17 cellular contexts compared by ENCODE assay signal in genomic region chr22:41776381-41776780, GRCh38. TPM values are rescaled to one million over a fixed set of nuclear protein-coding genes. Genes with fewer than 3 reads are reported as not detected.
DNase-seq lines count a peak whose midpoint lies in the region; ATAC-seq and TF ChIP-seq lines count a peak whose summit lies in the region.
"Had no signal": no experiment of that assay in that cellular context is flagged by ENCODE, and none has a peak within 500 bp of the region (broad histone marks: within the 10 kb centered on the region; RNA-seq: fewer than 3 reads in every experiment).

No MANE protein-coding gene starts in this region.

- H3K27ac Mint-ChIP-seq in T-cell, result peak overlapping the region; percentile 31
- H3K27ac Mint-ChIP-seq: HFFc6 had no signal

- no peaks in the 10 kb centered on the region for H3K9me3 Mint-ChIP-seq in T-cell
- H3K9me3 Mint-ChIP-seq: CD8-positive, alpha-beta memory T cell; HFFc6 had no signal

- no peaks in the 10 kb centered on the region for H3K27me3 Mint-ChIP-seq in T-cell
- H3K27me3 Mint-ChIP-seq: CD8-positive, alpha-beta memory T cell had no signal

- 86 to 93% (median 90%) methylated on average over 3 of the region's 3 CpGs for WGBS in spleen, 5 donors
- 85 to 92% (median 88%) methylated on average over 3 of the region's 3 CpGs for WGBS in adrenal gland, 4 donors

- H3K4me3 Mint-ChIP-seq in T-cell, result no peak overlapping the region
- H3K4me3 Mint-ChIP-seq: CD8-positive, alpha-beta memory T cell; HFFc6 had no signal

- TF ChIP-seq CTCF in HEK293 (tag by site-specific recombination; IDR thresholded peaks at IDR 0.05) (no peak), spleen (IDR thresholded peaks at IDR 0.05 in 8 of 11, conservative IDR thresholded peaks at IDR 0.05 in 3 of 11) (no peak), adrenal gland (IDR thresholded peaks at IDR 0.05) (no peak)

- CTCF ChIA-PET in HEK293 (lab: Yijun Ruan, JAX) (interaction anchor here (0.8 to 2.7 kb wide), 3 partner anchors 11 to 30 kb away, joined by 3 to 12 read pairs (median 7); no protein-coding TSS in a partner anchor), T-cell (lab: Charles Lee) (interaction anchor here (0.6 to 0.8 kb wide), 3 partner anchors 20 to 199 kb away, joined by 3 to 5 read pairs (median 3); no protein-coding TSS in a partner anchor)

- no peak for DNase-seq in T-cell
- DNase-seq in spleen, result peak; percentile 38
- no peak for DNase-seq in C1 segment of cervical spinal cord (lab: John Stamatoyannopoulos, UW)
- no peak for DNase-seq in adrenal gland
- no peak for DNase-seq in GF-D8 (lab: John Stamatoyannopoulos, UW)
- DNase-seq: Caco-2; CD8-positive, alpha-beta memory T cell; DND-41; GDM1; GOT3; HFFc6; IMR-90; KBM-7 had no signal

- H3K4me3 ChIP-seq in HEK293 (ENCODE audit: low read depth, low read length) (no peak overlapping the region), iPS-15b (ENCODE audit: low read depth, low read length) (no peak overlapping the region), spleen (no peak overlapping the region), adrenal gland (no peak overlapping the region)
- H3K4me3 ChIP-seq: A549, HAP-1 had no signal

- H3K27ac ChIP-seq in HEK293 (ENCODE audit: extremely low read depth, low read depth, low read length), result no peak overlapping the region
- no peak overlapping the region for H3K27ac ChIP-seq in spleen
- no peak overlapping the region for H3K27ac ChIP-seq in adrenal gland
- H3K27ac ChIP-seq: A549 had no signal

- no peaks in the 10 kb centered on the region for H3K4me1 ChIP-seq in HEK293 (ENCODE audit: control insufficient read depth, insufficient read depth, low read length)
- H3K4me1 ChIP-seq in iPS-15b (ENCODE audit: control insufficient read depth, insufficient read depth, low read length), result no peaks in the 10 kb centered on the region
- H3K4me1 ChIP-seq in spleen, result peaks cover 7 to 14% (median 12%) of the 10 kb centered on the region in 6 donors
- no peaks in the 10 kb centered on the region for H3K4me1 ChIP-seq in adrenal gland (replicated peaks in 1 of 2)
- H3K4me1 ChIP-seq: HAP-1 had no signal

- intact Hi-C loops in spleen (cut with DNase I; ENCODE audit: low total_unique reads) (no loop called here), adrenal gland (cut with DNase I) (no loop called here)

- no peak for ATAC-seq in T-cell (replicated peaks in 1 of 4)
- ATAC-seq: A549 had no signal

- TF ChIP-seq POLR2A in spleen (IDR thresholded peaks at IDR 0.05) (no peak), adrenal gland (IDR thresholded peaks at IDR 0.05) (no peak)

- H3K36me3 ChIP-seq in HEK293 (ENCODE audit: control insufficient read depth in 2 of 2, insufficient read depth in 1 of 2, low read length in 2 of 2), result no peaks in the 10 kb centered on the region
- no peaks in the 10 kb centered on the region for H3K36me3 ChIP-seq in iPS-15b (ENCODE audit: control insufficient read depth, insufficient read depth, low read length)
- H3K36me3 ChIP-seq in spleen, result no peaks in the 10 kb centered on the region
- no peaks in the 10 kb centered on the region for H3K36me3 ChIP-seq in adrenal gland (replicated peaks in 1 of 2)
- H3K36me3 ChIP-seq: HAP-1 had no signal

- H3K9me3 ChIP-seq in HEK293 (ENCODE audit: control insufficient read depth, insufficient read depth, low read depth, low read length), result no peaks in the 10 kb centered on the region
- H3K9me3 ChIP-seq in iPS-15b (ENCODE audit: control insufficient read depth, insufficient read depth, low read length), result no peaks in the 10 kb centered on the region
- H3K9me3 ChIP-seq in spleen, result no peaks in the 10 kb centered on the region
- no peaks in the 10 kb centered on the region for H3K9me3 ChIP-seq in adrenal gland (replicated peaks in 1 of 3)
- H3K9me3 ChIP-seq: A549, Caco-2, HAP-1 had no signal

- H3K36me3 Mint-ChIP-seq in T-cell, result peaks cover 3% of the 10 kb centered on the region

- H3K9ac ChIP-seq in iPS-15b (ENCODE audit: low read depth, low read length), result peak overlapping the region; percentile 28

- POLR2A ChIA-PET in HEK293 (lab: Yijun Ruan, JAX), result interaction anchor here (0.9 to 1.6 kb wide), 4 partner anchors 11 to 24 kb away, joined by 3 to 7 read pairs (median 4); partner anchors contain the start of gene CCDC134
- POLR2A ChIA-PET in T-cell (lab: Charles Lee), result interaction anchor here in 1 of 2 donors (0.5 kb wide), 1 partner anchor 27 kb away, joined by 5 read pairs; no protein-coding TSS in a partner anchor

- peaks cover 22 to 30% (median 29%) of the 10 kb centered on the region in 3 donors for H3K4me1 Mint-ChIP-seq in T-cell

- H3K27me3 ChIP-seq in iPS-15b (ENCODE audit: control insufficient read depth, insufficient read depth, low read length), result no peaks in the 10 kb centered on the region
- H3K27me3 ChIP-seq in spleen (replicated peaks in 1 of 7), result no peaks in the 10 kb centered on the region
- no peaks in the 10 kb centered on the region for H3K27me3 ChIP-seq in adrenal gland

TF ChIP-seq in HEK293, 187 proteins besides CTCF, POLR2A, EP300 and RAD21:
- TF ChIP-seq ZNF394 (tag by site-specific recombination; IDR thresholded peaks at IDR 0.05; ENCODE audit: borderline replicate concordance) (no peak), SCRT2 (tag by site-specific recombination; IDR thresholded peaks at IDR 0.05) (no peak), ZFHX2 (tag by site-specific recombination; conservative IDR thresholded peaks at IDR 0.05) (peak; percentile 82; the same call in 1 of the 2 replicates), PRDM4 (tag by site-specific recombination; IDR thresholded peaks at IDR 0.05) (no peak), EGR2 (tag by site-specific recombination; IDR thresholded peaks at IDR 0.05; ENCODE audit: low read depth) (peak; percentile 79; the same call in 1 of the 2 replicates)

RNA-seq across cellular contexts. Expression of gene CCDC134, which starts 24.1 kb away (rescaled TPM):
- total RNA-seq in T-cell (10 to 100 TPM; 14.4 to 21.7 (median 16.7) TPM), spleen (10 to 100 TPM in 3 of 7 donors, 1 to 10 TPM in 4; 8.9 to 11.8 (median 10.0) TPM), adrenal gland (10 to 100 TPM; 24.9 to 64.4 (median 35.1) TPM)
- polyA plus RNA-seq in spleen (1 to 10 TPM in 2 of 3 donors, under 1 TPM in 1; 0.54 to 2.4 (median 1.2) TPM), adrenal gland (10 to 100 TPM in 1 of 3 donors, 1 to 10 TPM in 2; 4.9 to 28.0 (median 6.8) TPM)

RNA-seq across cellular contexts. Expression of gene SREBF2, which starts 56.5 kb away (rescaled TPM):
- total RNA-seq in T-cell, result 100 to 1,000 TPM in 3 of 5 donors, 10 to 100 TPM in 2; 71.9 to 128 (median 112) TPM
- total RNA-seq in spleen, result 100 to 1,000 TPM in 1 of 7 donors, 10 to 100 TPM in 6; 47.6 to 104 (median 64.0) TPM
- 10 to 100 TPM; 19.4 to 49.4 (median 29.7) TPM for polyA plus RNA-seq in spleen
- total RNA-seq in adrenal gland, result 100 to 1,000 TPM; 113 to 263 (median 156) TPM
- polyA plus RNA-seq in adrenal gland, result 100 to 1,000 TPM in 2 of 3 donors, 10 to 100 TPM in 1; 85.7 to 209 (median 104) TPM
